ENCODE assay signal across 9 cellular contexts in genomic region chr9:112166176-112167140, GRCh38. TPM values are rescaled to one million over a fixed set of nuclear protein-coding genes. Genes with fewer than 3 reads are reported as not detected.
A peak's percentile ranks its signal among the peaks of the same experiment; 100 is the strongest.
DNase-seq lines count a peak whose midpoint lies in the region; ATAC-seq and TF ChIP-seq lines count a peak whose summit lies in the region.
"Had no signal": no experiment of that assay in that cellular context is flagged by ENCODE, and none has a peak within 500 bp of the region (broad histone marks: within the 10 kb centered on the region; RNA-seq: fewer than 3 reads in every experiment).

No MANE protein-coding gene starts in this region.

- TF ChIP-seq CTCF in HCT116 (IDR thresholded peaks at IDR 0.05 in 2 of 3, conservative IDR thresholded peaks at IDR 0.05 in 1 of 3; ENCODE audit: borderline replicate concordance in 1 of 3, insufficient read depth in 1 of 3, low read depth in 2 of 3, low read length in 2 of 3): peak in 1 of 3 experiments; percentile 12; a peak in 1 of 6 replicates
- peak; percentile 36; the same call in 1 of the 2 replicates for TF ChIP-seq CTCF in WERI-Rb-1 (IDR thresholded peaks at IDR 0.05; ENCODE audit: low read depth, low read length)
- TF ChIP-seq CTCF in cardiac muscle cell (IDR thresholded peaks at IDR 0.05; ENCODE audit: low read depth, low read length): peak; percentile 12

- H3K9me3 ChIP-seq in HCT116 (ENCODE audit: control insufficient read depth in 1 of 2, insufficient read depth in 1 of 2, low read depth in 1 of 2, low read length in 2 of 2): no peaks in the 10 kb centered on the region
- no peaks in the 10 kb centered on the region for H3K9me3 ChIP-seq in WERI-Rb-1 (ENCODE audit: severe bottlenecking)
- H3K9me3 ChIP-seq in cardiac muscle cell (ENCODE audit: low read depth): no peaks in the 10 kb centered on the region
- no peaks in the 10 kb centered on the region for H3K9me3 ChIP-seq in skeletal muscle satellite cell (replicated peaks; ENCODE audit: low read length)

- TF ChIP-seq POLR2A in HCT116 (IDR thresholded peaks at IDR 0.05; ENCODE audit: borderline replicate concordance, extremely low read depth, insufficient read depth, insufficient read length): no peak

- CTCF ChIA-PET in HCT116 (lab: Charles Lee): no interaction called here

- H3K4me1 ChIP-seq in HCT116 (ENCODE audit: control insufficient read depth in 1 of 2, insufficient read depth in 2 of 2, low read length in 2 of 2) (peaks cover 14 to 35% of the 10 kb centered on the region in 2 experiments), cardiac muscle cell (ENCODE audit: low read depth) (no peaks in the 10 kb centered on the region), skeletal muscle satellite cell (ENCODE audit: control insufficient read depth, insufficient read depth, low read length) (peaks cover 12% of the 10 kb centered on the region)

- H3K27ac ChIP-seq in HCT116 (ENCODE audit: low read depth, low read length): no peak overlapping the region
- H3K27ac ChIP-seq in WERI-Rb-1: no peak overlapping the region
- no peak overlapping the region for H3K27ac ChIP-seq in cardiac muscle cell

- no peaks in the 10 kb centered on the region for H3K79me2 ChIP-seq in HCT116 (ENCODE audit: insufficient read depth, low read length)

- H3K27me3 ChIP-seq in HCT116 (ENCODE audit: insufficient read depth, low read length) (no peaks in the 10 kb centered on the region), WERI-Rb-1 (ENCODE audit: insufficient read depth, low read depth, severe bottlenecking) (no peaks in the 10 kb centered on the region), cardiac muscle cell (no peaks in the 10 kb centered on the region), skeletal muscle satellite cell (ENCODE audit: control insufficient read depth, insufficient read depth, low read length) (no peaks in the 10 kb centered on the region)

- DNase-seq in HCT116 (ENCODE audit: low read depth, low spot score) (no peak), WERI-Rb-1 (peak; percentile 30), cardiac muscle cell (ENCODE audit: low read depth in 1 of 2, low spot score in 1 of 2) (peak in 1 of 2 donors; percentile 59), NCI-H2029 (lab: John Stamatoyannopoulos, UW) (no peak), T1000 (lab: John Stamatoyannopoulos, UW) (no peak), NCI-H2171 treated with DMSO at 0.1 percent for 48 hours (lab: John Stamatoyannopoulos, UW) (no peak)
- DNase-seq: activated T-cell treated with anti-CD3 and anti-CD28 coated beads for 4 hours had no signal

- H3K9ac ChIP-seq in HCT116 (ENCODE audit: low read length): no peak overlapping the region
- no peak overlapping the region for H3K9ac ChIP-seq in skeletal muscle satellite cell (ENCODE audit: low read depth, low read length)

- TF ChIP-seq RAD21 in HCT116 (IDR thresholded peaks at IDR 0.05; ENCODE audit: low read depth): peak; percentile 50

- H3K4me3 ChIP-seq in HCT116 (replicated peaks in 1 of 2; ENCODE audit: low read depth in 1 of 2, low read length in 2 of 2) (no peak overlapping the region), WERI-Rb-1 (ENCODE audit: low read depth, low read length) (no peak overlapping the region), cardiac muscle cell (no peak overlapping the region), skeletal muscle satellite cell (ENCODE audit: low read length) (no peak overlapping the region)

- H3K9me2 ChIP-seq in HCT116 (ENCODE audit: insufficient read depth): no peaks in the 10 kb centered on the region

- H4K20me1 ChIP-seq in HCT116 (ENCODE audit: insufficient read depth): no peaks in the 10 kb centered on the region

- no peak overlapping the region for H3K4me2 ChIP-seq in HCT116 (ENCODE audit: low read length)
- peak overlapping the region; percentile 36 for H3K4me2 ChIP-seq in skeletal muscle satellite cell (ENCODE audit: low read length)

- POLR2A ChIA-PET in HCT116 (lab: Charles Lee): interaction anchor here (1.2 kb wide), 1 partner anchor 12 kb away, joined by 5 read pairs; no protein-coding TSS in a partner anchor

- intact Hi-C loops in HCT116 (cut with micrococcal nuclease): no loop called here

- no peak overlapping the region for H2AFZ ChIP-seq in HCT116 (ENCODE audit: low read depth, low read length, poor library complexity, severe bottlenecking)

- no TSS peak for BruUV-seq in HCT116 (replicated peaks; lab: Mats Ljungman, UMichigan)

- ATAC-seq in HCT116 (no peak), HG03139 (IDR thresholded peaks at IDR 0.05; ENCODE audit: unreplicated experiment) (no peak)

- H3K36me3 ChIP-seq in HCT116 (ENCODE audit: control insufficient read depth in 1 of 2, insufficient read depth in 2 of 2, low read length in 2 of 2) (no peaks in the 10 kb centered on the region), WERI-Rb-1 (peaks cover 6% of the 10 kb centered on the region; the same call in 1 of the 2 replicates), cardiac muscle cell (no peaks in the 10 kb centered on the region), skeletal muscle satellite cell (ENCODE audit: insufficient read depth, low read length) (no peaks in the 10 kb centered on the region)

- RAD21 ChIA-PET in HCT116 (lab: Charles Lee; ENCODE audit: low non-redundant PET in 1 of 2, low total read pairs in 2 of 2, uncharacterized antibody in 2 of 2, unreplicated experiment in 2 of 2): no interaction called here

TF ChIP-seq in HCT116, 20 proteins besides CTCF, POLR2A, EP300 and RAD21:
- TF ChIP-seq SIN3A (IDR thresholded peaks at IDR 0.05; ENCODE audit: low read depth) (no peak), YY1 (IDR thresholded peaks at IDR 0.05; ENCODE audit: extremely low read depth, insufficient replicate concordance, low read depth, low read length) (no peak), CBX3 (IDR thresholded peaks at IDR 0.05; ENCODE audit: low read depth) (no peak), ZBTB33 (IDR thresholded peaks at IDR 0.05; ENCODE audit: extremely low read depth, insufficient replicate concordance, low read length) (no peak)

RNA-seq across cellular contexts. Expression of gene SUSD1, which starts 8.6 kb away (rescaled TPM):
- total RNA-seq in HCT116 (2021; ENCODE audit: unreplicated experiment) (7.9 TPM), cardiac muscle cell (13.2 and 15.2 TPM in 2 replicates)
- polyA plus RNA-seq in HCT116 (2012): 4.1 and 5.5 TPM in 2 replicates
- 6.2 and 9.7 TPM in 2 replicates for polyA plus RNA-seq in cardiac muscle cell
- 4.3 and 5.5 TPM in 2 replicates for total RNA-seq in skeletal muscle satellite cell (2012; rRNA removed)
